Comparison of ENCODE assay signal across 17 cellular contexts in genomic region chr3:194861375-194861774, GRCh38.
"Had no signal": no experiment of that assay in that cellular context is flagged by ENCODE, and none has a peak within 500 bp of the region (broad histone marks: within the 10 kb centered on the region; RNA-seq: fewer than 3 reads in every experiment).

No MANE protein-coding gene starts in this region.

- H3K36me3 ChIP-seq: cardiac muscle cell, pancreas, right lobe of liver, thyroid gland had no signal

- H3K27ac ChIP-seq: cardiac muscle cell, pancreas, right lobe of liver, thyroid gland had no signal

- H3K4me3 Mint-ChIP-seq: activated CD4-positive, alpha-beta memory T cell treated with anti-CD3 and anti-CD28 coated beads, Interleukin-2, amount 10 ng/mL, durations not matched to agents 7 days and 5 days; activated naive CD8-positive, alpha-beta T cell treated with anti-CD3 and anti-CD28 coated beads, Interleukin-2, amount 10 ng/mL, durations not matched to agents 7 days and 5 days; naive thymus-derived CD8-positive, alpha-beta T cell; stimulated activated effector memory CD8-positive, alpha-beta T cell treated with anti-CD3 and anti-CD28 coated beads, Interleukin-12 subunit alpha, Interleukin-12 subunit beta, amount 100 ng/mL, for 72 hours had no signal

- H3K27me3 ChIP-seq: cardiac muscle cell, pancreas, right lobe of liver, thyroid gland had no signal

- DNase-seq: activated CD4-positive, alpha-beta memory T cell treated with anti-CD3 and anti-CD28 coated beads, Interleukin-2, amount 10 ng/mL, durations not matched to agents 7 days and 5 days; activated CD4-positive, alpha-beta T cell treated with anti-CD3 and anti-CD28 coated beads for 48 hours; activated CD4-positive, CD25-positive, alpha-beta regulatory T cell; activated naive CD4-positive, alpha-beta T cell treated with Interleukin-2 at 50 U/mL for 16 hours; activated naive CD8-positive, alpha-beta T cell treated with anti-CD3 and anti-CD28 coated beads, Interleukin-2, amount 10 ng/mL, durations not matched to agents 7 days and 5 days; activated T-cell treated with anti-CD3 and anti-CD28 coated beads, Interleukin-2, amount 50 U/mL, for 1 hour; amygdala; mesendoderm; pancreas; right lobe of liver; stimulated activated CD4-positive, alpha-beta T cell treated with anti-CD3 and anti-CD28 coated beads, Interleukin-4, amount 100 ng/mL, for 24 hours; T-helper 2 cell; thyroid gland had no signal

- H3K27ac Mint-ChIP-seq: activated CD4-positive, alpha-beta memory T cell treated with anti-CD3 and anti-CD28 coated beads, Interleukin-2, amount 10 ng/mL, durations not matched to agents 7 days and 5 days; activated naive CD8-positive, alpha-beta T cell treated with anti-CD3 and anti-CD28 coated beads, Interleukin-2, amount 10 ng/mL, durations not matched to agents 7 days and 5 days; activated T-helper 2 cell treated with anti-CD3 and anti-CD28 coated beads, Interferon-gamma antibody, Interleukin-2, Interleukin-4, amounts not matched to agents 10 μg/mL and 5 μg/mL and 100 μg/mL, durations not matched to agents 14 hours and 24 hours and 36 hours; naive thymus-derived CD8-positive, alpha-beta T cell; stimulated activated effector memory CD8-positive, alpha-beta T cell treated with anti-CD3 and anti-CD28 coated beads, Interleukin-12 subunit alpha, Interleukin-12 subunit beta, amount 100 ng/mL, for 72 hours had no signal

- H3K4me3 ChIP-seq: cardiac muscle cell, pancreas, right lobe of liver, thyroid gland had no signal

- H3K4me1 ChIP-seq: pancreas, right lobe of liver, thyroid gland had no signal

- H3K9me3 Mint-ChIP-seq: activated CD4-positive, alpha-beta memory T cell treated with anti-CD3 and anti-CD28 coated beads, Interleukin-2, amount 10 ng/mL, durations not matched to agents 7 days and 5 days; activated naive CD8-positive, alpha-beta T cell treated with anti-CD3 and anti-CD28 coated beads, Interleukin-2, amount 10 ng/mL, durations not matched to agents 7 days and 5 days; activated T-helper 2 cell treated with anti-CD3 and anti-CD28 coated beads, Interferon-gamma antibody, Interleukin-2, Interleukin-4, amounts not matched to agents 10 μg/mL and 5 μg/mL and 100 μg/mL, durations not matched to agents 14 hours and 24 hours and 36 hours; naive thymus-derived CD8-positive, alpha-beta T cell; stimulated activated effector memory CD8-positive, alpha-beta T cell treated with anti-CD3 and anti-CD28 coated beads, Interleukin-12 subunit alpha, Interleukin-12 subunit beta, amount 100 ng/mL, for 72 hours had no signal

- ATAC-seq: naive thymus-derived CD8-positive, alpha-beta T cell; stimulated activated effector memory CD8-positive, alpha-beta T cell treated with anti-CD3 and anti-CD28 coated beads, Interleukin-12 subunit alpha, Interleukin-12 subunit beta, amount 100 ng/mL, for 72 hours had no signal

- H3K4me1 Mint-ChIP-seq: activated CD4-positive, alpha-beta memory T cell treated with anti-CD3 and anti-CD28 coated beads, Interleukin-2, amount 10 ng/mL, durations not matched to agents 7 days and 5 days; activated naive CD8-positive, alpha-beta T cell treated with anti-CD3 and anti-CD28 coated beads, Interleukin-2, amount 10 ng/mL, durations not matched to agents 7 days and 5 days; stimulated activated effector memory CD8-positive, alpha-beta T cell treated with anti-CD3 and anti-CD28 coated beads, Interleukin-12 subunit alpha, Interleukin-12 subunit beta, amount 100 ng/mL, for 72 hours had no signal

- H3K36me3 Mint-ChIP-seq: activated naive CD8-positive, alpha-beta T cell treated with anti-CD3 and anti-CD28 coated beads, Interleukin-2, amount 10 ng/mL, durations not matched to agents 7 days and 5 days; naive thymus-derived CD8-positive, alpha-beta T cell; stimulated activated effector memory CD8-positive, alpha-beta T cell treated with anti-CD3 and anti-CD28 coated beads, Interleukin-12 subunit alpha, Interleukin-12 subunit beta, amount 100 ng/mL, for 72 hours had no signal

- H3K9me3 ChIP-seq: pancreas, right lobe of liver, thyroid gland had no signal
